In the genomic region with DNA sequence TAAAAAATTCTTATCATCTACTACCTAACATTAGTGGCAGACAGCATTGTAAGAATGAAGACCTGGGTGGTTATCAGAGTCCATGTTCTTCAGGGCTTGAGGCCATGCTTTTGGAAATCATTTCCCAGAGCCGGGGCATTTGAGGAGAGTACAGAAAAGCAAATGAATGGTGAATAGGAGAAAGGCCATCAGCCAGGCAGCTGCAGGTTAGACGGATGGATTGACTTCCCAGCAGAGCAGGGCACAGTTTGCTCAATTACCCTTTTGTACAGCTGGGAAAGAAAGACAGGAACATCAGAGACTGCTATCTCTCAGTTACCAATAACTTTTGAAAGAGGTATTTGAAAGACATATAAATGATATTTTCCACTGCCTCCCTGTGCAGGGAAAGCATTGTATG, we compare ENCODE assay signal across 35 cellular contexts.
DNase-seq lines count a peak whose midpoint lies in the region; ATAC-seq, FAIRE-seq and TF ChIP-seq lines count a peak whose summit lies in the region.
"Had no signal": no experiment of that assay in that cellular context is flagged by ENCODE, and none has a peak within 500 bp of the region (broad histone marks: within the 10 kb centered on the region; RNA-seq: fewer than 3 reads in every experiment).

No MANE protein-coding gene starts in this region.

- TF ChIP-seq POLR2A in A549 (IDR thresholded peaks at IDR 0.05; ENCODE audit: low read length) (no peak), upper lobe of left lung (IDR thresholded peaks at IDR 0.05) (no peak), lower leg skin (IDR thresholded peaks at IDR 0.05) (no peak)

- intact Hi-C loops in lower leg skin (cut with DNase I; ENCODE audit: low total_unique reads), result no loop called here

- DNase-seq in A549 (ENCODE audit: low read depth in 1 of 2, low spot score in 1 of 2) (no peak), DMS53 treated with DMSO at 0.1 percent for 48 hours (lab: John Stamatoyannopoulos, UW; ENCODE audit: unreplicated experiment) (peak; percentile 14), SHP77 treated with DMSO at 0.1 percent for 48 hours (lab: John Stamatoyannopoulos, UW) (peak; percentile 82), nephron progenitor cell (no peak), upper lobe of left lung (no peak), lower leg skin (ENCODE audit: low spot score in 2 of 2) (no peak), NCI-H1105 (lab: John Stamatoyannopoulos, UW) (no peak)
- no peak for DNase-seq in activated T-cell treated with anti-CD3 and anti-CD28 coated beads, Interleukin-2, amount 50 U/mL, for 4 hours
- DNase-seq: activated CD4-positive, alpha-beta T cell treated with anti-CD3 and anti-CD28 coated beads, Interleukin-2, amount 50 U/mL, for 48 hours; activated CD8-positive, alpha-beta memory T cell treated with anti-CD3 and anti-CD28 coated beads, Interleukin-2, amount 50 U/mL, for 4 hours; activated naive CD4-positive, alpha-beta T cell treated with Interleukin-2 at 50 U/mL for 16 hours; body of pancreas; CD4-positive, alpha-beta T cell; endodermal cell; glutamatergic neuron; mesenchymal stem cell; NCI-H1048; NCI-H2107; posterior cingulate gyrus; RPMI8226; stimulated activated CD4-positive, alpha-beta T cell treated with anti-CD3 and anti-CD28 coated beads, Interleukin-4, amount 100 ng/mL, for 4 hours; upper lobe of right lung had no signal

- no peak for TF ChIP-seq RAD21 in A549 (conservative IDR thresholded peaks at IDR 0.05 in 1 of 2, IDR thresholded peaks at IDR 0.05 in 1 of 2)

- no peaks in the 10 kb centered on the region for H3K27me3 Mint-ChIP-seq in nephron progenitor cell (ENCODE audit: low read depth, poor library complexity)
- H3K27me3 Mint-ChIP-seq in activated T-cell treated with anti-CD3 and anti-CD28 coated beads, Interleukin-2, amount 50 U/mL, for 4 hours (ENCODE audit: low read depth), result peaks cover under 1% of the 10 kb centered on the region
- H3K27me3 Mint-ChIP-seq: CD4-positive, alpha-beta T cell; central memory CD8-positive, alpha-beta T cell; dendritic cell treated with granulocyte-macrophage colony-stimulating factor and Interleukin-4, amounts not matched to agents 40 ng/mL and 50 ng/mL, for 4 days had no signal

- H3K4me1 ChIP-seq in A549 (peaks cover 48% of the 10 kb centered on the region), upper lobe of left lung (peaks cover 0 to 4% (median 0%) of the 10 kb centered on the region in 4 donors)
- H3K4me1 ChIP-seq: upper lobe of right lung had no signal

- POLR2A ChIA-PET in A549 (lab: Yijun Ruan, JAX), result interaction anchor here (1.2 to 1.7 kb wide), 2 partner anchors 134 to 136 kb away, joined by 3 to 4 read pairs; partner anchors contain the start of gene ALCAM

- H3K36me3 Mint-ChIP-seq in nephron progenitor cell (ENCODE audit: low read depth), result peaks cover 6% of the 10 kb centered on the region
- no peaks in the 10 kb centered on the region for H3K36me3 Mint-ChIP-seq in activated T-cell treated with anti-CD3 and anti-CD28 coated beads, Interleukin-2, amount 50 U/mL, for 4 hours (ENCODE audit: insufficient read depth)

- H3K9me3 Mint-ChIP-seq in nephron progenitor cell, result no peaks in the 10 kb centered on the region
- H3K9me3 Mint-ChIP-seq in activated T-cell treated with anti-CD3 and anti-CD28 coated beads, Interleukin-2, amount 50 U/mL, for 4 hours, result no peaks in the 10 kb centered on the region
- H3K9me3 Mint-ChIP-seq: activated T-helper 1 cell treated with anti-CD3 and anti-CD28 coated beads, Interleukin-12 subunit alpha, Interleukin-12 subunit beta, Interleukin-2, Interleukin-4 antibody, amounts not matched to agents 30 ng/mL and 10 ng/mL and 1 ng/mL, durations not matched to agents 14 hours and 24 hours and 36 hours; CD4-positive, alpha-beta T cell; central memory CD8-positive, alpha-beta T cell; endodermal cell; neural crest cell; T-helper 1 cell treated with Interleukin-12 subunit alpha and Interleukin-12 subunit beta and Interleukin-4 antibody, amounts not matched to agents 30 μg/mL and 1 μg/mL, for 36 hours had no signal

- peak overlapping the region; percentile 90 for H3K27ac Mint-ChIP-seq in nephron progenitor cell
- H3K27ac Mint-ChIP-seq: activated T-helper 1 cell treated with anti-CD3 and anti-CD28 coated beads, Interleukin-12 subunit alpha, Interleukin-12 subunit beta, Interleukin-2, Interleukin-4 antibody, amounts not matched to agents 30 ng/mL and 10 ng/mL and 1 ng/mL, durations not matched to agents 14 hours and 24 hours and 36 hours; CD4-positive, alpha-beta T cell; dendritic cell treated with granulocyte-macrophage colony-stimulating factor and Interleukin-4, amounts not matched to agents 40 ng/mL and 50 ng/mL, for 4 days; endodermal cell; T-helper 1 cell treated with Interleukin-12 subunit alpha and Interleukin-12 subunit beta and Interleukin-4 antibody, amounts not matched to agents 30 μg/mL and 1 μg/mL, for 36 hours had no signal

- no peaks in the 10 kb centered on the region for H3K9me3 ChIP-seq in A549
- no peaks in the 10 kb centered on the region for H3K9me3 ChIP-seq in upper lobe of left lung
- H3K9me3 ChIP-seq: body of pancreas, upper lobe of right lung had no signal

- peak in 1 of 2 experiments; percentile 61; a peak in 3 of 6 replicates for ATAC-seq in A549
- no peak for ATAC-seq in upper lobe of left lung (ENCODE audit: low FRiP score in 2 of 2)
- ATAC-seq in activated T-cell treated with anti-CD3 and anti-CD28 coated beads, Interleukin-2, amount 50 U/mL, for 4 hours, result no peak
- ATAC-seq: activated CD4-positive, CD25-positive, alpha-beta regulatory T cell treated with anti-CD3 and anti-CD28 coated beads, Interleukin-2, amount 50 U/mL, for 24 hours; esophagus mucosa; K562; sciatic nerve had no signal

- no peak overlapping the region for H3K4me3 Mint-ChIP-seq in nephron progenitor cell
- H3K4me3 Mint-ChIP-seq in activated T-cell treated with anti-CD3 and anti-CD28 coated beads, Interleukin-2, amount 50 U/mL, for 4 hours, result no peak overlapping the region
- H3K4me3 Mint-ChIP-seq: activated T-helper 1 cell treated with anti-CD3 and anti-CD28 coated beads, Interleukin-12 subunit alpha, Interleukin-12 subunit beta, Interleukin-2, Interleukin-4 antibody, amounts not matched to agents 30 ng/mL and 10 ng/mL and 1 ng/mL, durations not matched to agents 14 hours and 24 hours and 36 hours; CD4-positive, alpha-beta T cell; central memory CD8-positive, alpha-beta T cell; dendritic cell treated with granulocyte-macrophage colony-stimulating factor and Interleukin-4, amounts not matched to agents 40 ng/mL and 50 ng/mL, for 4 days; endodermal cell; neural crest cell; T-helper 1 cell treated with Interleukin-12 subunit alpha and Interleukin-12 subunit beta and Interleukin-4 antibody, amounts not matched to agents 30 μg/mL and 1 μg/mL, for 36 hours had no signal

- H3K4me2 ChIP-seq in A549, result peak overlapping the region; percentile 76

- H3K4me3 ChIP-seq in A549 (no peak overlapping the region), upper lobe of left lung (no peak overlapping the region), lower leg skin (ENCODE audit: low read depth, poor library complexity, severe bottlenecking) (no peak overlapping the region)
- H3K4me3 ChIP-seq: body of pancreas, K562, SK-N-MC, upper lobe of right lung had no signal

- H3K27ac ChIP-seq in A549 (peak overlapping the region; percentile 46 to 71; a peak in 5 of 6 replicates), upper lobe of left lung (no peak overlapping the region)
- H3K27ac ChIP-seq: body of pancreas, SK-N-MC, upper lobe of right lung had no signal

- CTCF ChIA-PET in A549 (lab: Yijun Ruan, JAX), result interaction anchor here (1.0 to 1.8 kb wide), 6 partner anchors 8 to 21 kb away, joined by 3 to 5 read pairs (median 3); no protein-coding TSS in a partner anchor

- peaks cover 44% of the 10 kb centered on the region for H3K4me1 Mint-ChIP-seq in nephron progenitor cell
- H3K4me1 Mint-ChIP-seq in activated T-cell treated with anti-CD3 and anti-CD28 coated beads, Interleukin-2, amount 50 U/mL, for 4 hours (ENCODE audit: low read depth), result no peaks in the 10 kb centered on the region
- H3K4me1 Mint-ChIP-seq: central memory CD8-positive, alpha-beta T cell had no signal

- no peak for TF ChIP-seq EP300 in A549 (IDR thresholded peaks at IDR 0.05)
- TF ChIP-seq EP300 in upper lobe of left lung (IDR thresholded peaks at IDR 0.05), result no peak

- no peaks in the 10 kb centered on the region for H3K36me3 ChIP-seq in upper lobe of left lung
- H3K36me3 ChIP-seq: upper lobe of right lung had no signal

- no peak for FAIRE-seq in A549 (lab: Jason Lieb, UNC)
- FAIRE-seq: GM12891, H1, K562, TTC549 had no signal

- TF ChIP-seq CTCF in A549 (IDR thresholded peaks at IDR 0.05), result no peak
- no peak for TF ChIP-seq CTCF in nephron progenitor cell (IDR thresholded peaks at IDR 0.05)
- TF ChIP-seq CTCF in upper lobe of left lung (IDR thresholded peaks at IDR 0.05), result no peak
- no peak for TF ChIP-seq CTCF in lower leg skin (IDR thresholded peaks at IDR 0.05)

- WGBS in A549 (ENCODE audit: missing lambda C conversion rate), result 19% methylated on average over 2 of the region's 2 CpGs
- 61 to 66% methylated on average over 2 of the region's 2 CpGs for WGBS in upper lobe of left lung, 2 donors
- 91 to 95% methylated on average over 2 of the region's 2 CpGs for WGBS in lower leg skin, 2 donors

- H3K27me3 ChIP-seq in upper lobe of left lung, result no peaks in the 10 kb centered on the region
- H3K27me3 ChIP-seq: body of pancreas, upper lobe of right lung had no signal

TF ChIP-seq in A549, 52 proteins besides CTCF, POLR2A, EP300 and RAD21:
- TF ChIP-seq EHF (CRISPR knock-in tag; IDR thresholded peaks at IDR 0.05) (no peak), NFE2L2 (conservative IDR thresholded peaks at IDR 0.05; ENCODE audit: low read length) (no peak), ZFP36 (IDR thresholded peaks at IDR 0.05; ENCODE audit: borderline replicate concordance, partially characterized antibody) (no peak), ZC3H11A (IDR thresholded peaks at IDR 0.05) (no peak), RFX5 (IDR thresholded peaks at IDR 0.05) (no peak), CBX2 (IDR thresholded peaks at IDR 0.05; ENCODE audit: borderline replicate concordance, low read depth) (no peak), NPAS2 (CRISPR knock-in tag; IDR thresholded peaks at IDR 0.05; ENCODE audit: borderline replicate concordance) (no peak)
- TF ChIP-seq, protein P1, sequence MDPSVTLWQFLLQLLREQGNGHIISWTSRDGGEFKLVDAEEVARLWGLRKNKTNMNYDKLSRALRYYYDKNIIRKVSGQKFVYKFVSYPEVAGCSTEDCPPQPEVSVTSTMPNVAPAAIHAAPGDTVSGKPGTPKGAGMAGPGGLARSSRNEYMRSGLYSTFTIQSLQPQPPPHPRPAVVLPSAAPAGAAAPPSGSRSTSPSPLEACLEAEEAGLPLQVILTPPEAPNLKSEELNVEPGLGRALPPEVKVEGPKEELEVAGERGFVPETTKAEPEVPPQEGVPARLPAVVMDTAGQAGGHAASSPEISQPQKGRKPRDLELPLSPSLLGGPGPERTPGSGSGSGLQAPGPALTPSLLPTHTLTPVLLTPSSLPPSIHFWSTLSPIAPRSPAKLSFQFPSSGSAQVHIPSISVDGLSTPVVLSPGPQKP (IDR thresholded peaks at IDR 0.05; ENCODE audit: low read depth, low read length), result no peak

Comparison
In these comparisons a context has a peak if more than half of its experiments do, and no peak if none do; other contexts are left out.
1. DNase-seq: peak in DMS53 treated with DMSO at 0.1 percent for 48 hours (single experiment) and SHP77 treated with DMSO at 0.1 percent for 48 hours (single experiment); none in A549 (0 of 2), nephron progenitor cell (single experiment), upper lobe of left lung (0 of 2), lower leg skin (0 of 2), NCI-H1105 (single experiment) and activated T-cell treated with anti-CD3 and anti-CD28 coated beads, Interleukin-2, amount 50 U/mL, for 4 hours (single experiment).
2. H3K27ac ChIP-seq: peak in A549 (2 of 2); none in upper lobe of left lung (0 of 4).